ENCODE assay signal across 1 cellular context in the genomic region with DNA sequence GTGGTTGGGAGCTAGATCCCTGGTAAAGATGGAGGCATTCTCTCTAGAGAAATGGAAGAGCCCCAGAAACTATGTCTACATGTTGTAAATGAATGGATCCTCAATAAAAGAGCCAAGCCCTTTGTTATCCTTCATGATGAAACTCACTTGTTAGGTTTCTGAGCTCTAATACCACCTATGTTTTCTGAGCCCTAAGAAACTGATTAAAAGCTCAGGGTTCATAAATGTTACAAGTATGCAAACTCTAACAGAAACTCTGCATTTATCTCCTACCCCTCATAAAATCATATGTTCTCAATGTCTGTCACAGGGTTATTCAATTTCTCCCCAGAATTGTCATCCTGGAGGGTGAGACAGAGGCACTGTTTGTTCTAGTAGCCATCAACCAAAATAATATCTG.
TF ChIP-seq lines count a peak whose summit lies in the region.

No MANE protein-coding gene starts in this region.

TF ChIP-seq in HepG2, 621 proteins besides CTCF, POLR2A, EP300 and RAD21:
- TF ChIP-seq, protein P1, sequence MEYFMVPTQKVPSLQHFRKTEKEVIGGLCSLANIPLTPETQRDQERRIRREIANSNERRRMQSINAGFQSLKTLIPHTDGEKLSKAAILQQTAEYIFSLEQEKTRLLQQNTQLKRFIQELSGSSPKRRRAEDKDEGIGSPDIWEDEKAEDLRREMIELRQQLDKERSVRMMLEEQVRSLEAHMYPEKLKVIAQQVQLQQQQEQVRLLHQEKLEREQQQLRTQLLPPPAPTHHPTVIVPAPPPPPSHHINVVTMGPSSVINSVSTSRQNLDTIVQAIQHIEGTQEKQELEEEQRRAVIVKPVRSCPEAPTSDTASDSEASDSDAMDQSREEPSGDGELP (IDR thresholded peaks at IDR 0.05; ENCODE audit: borderline replicate concordance, low read depth) = no peak
- TF ChIP-seq, protein P2, sequence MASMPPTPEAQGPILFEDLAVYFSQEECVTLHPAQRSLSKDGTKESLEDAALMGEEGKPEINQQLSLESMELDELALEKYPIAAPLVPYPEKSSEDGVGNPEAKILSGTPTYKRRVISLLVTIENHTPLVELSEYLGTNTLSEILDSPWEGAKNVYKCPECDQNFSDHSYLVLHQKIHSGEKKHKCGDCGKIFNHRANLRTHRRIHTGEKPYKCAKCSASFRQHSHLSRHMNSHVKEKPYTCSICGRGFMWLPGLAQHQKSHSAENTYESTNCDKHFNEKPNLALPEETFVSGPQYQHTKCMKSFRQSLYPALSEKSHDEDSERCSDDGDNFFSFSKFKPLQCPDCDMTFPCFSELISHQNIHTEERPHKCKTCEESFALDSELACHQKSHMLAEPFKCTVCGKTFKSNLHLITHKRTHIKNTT (CRISPR knock-in tag; IDR thresholded peaks at IDR 0.05) = no peak
- TF ChIP-seq, protein P3, sequence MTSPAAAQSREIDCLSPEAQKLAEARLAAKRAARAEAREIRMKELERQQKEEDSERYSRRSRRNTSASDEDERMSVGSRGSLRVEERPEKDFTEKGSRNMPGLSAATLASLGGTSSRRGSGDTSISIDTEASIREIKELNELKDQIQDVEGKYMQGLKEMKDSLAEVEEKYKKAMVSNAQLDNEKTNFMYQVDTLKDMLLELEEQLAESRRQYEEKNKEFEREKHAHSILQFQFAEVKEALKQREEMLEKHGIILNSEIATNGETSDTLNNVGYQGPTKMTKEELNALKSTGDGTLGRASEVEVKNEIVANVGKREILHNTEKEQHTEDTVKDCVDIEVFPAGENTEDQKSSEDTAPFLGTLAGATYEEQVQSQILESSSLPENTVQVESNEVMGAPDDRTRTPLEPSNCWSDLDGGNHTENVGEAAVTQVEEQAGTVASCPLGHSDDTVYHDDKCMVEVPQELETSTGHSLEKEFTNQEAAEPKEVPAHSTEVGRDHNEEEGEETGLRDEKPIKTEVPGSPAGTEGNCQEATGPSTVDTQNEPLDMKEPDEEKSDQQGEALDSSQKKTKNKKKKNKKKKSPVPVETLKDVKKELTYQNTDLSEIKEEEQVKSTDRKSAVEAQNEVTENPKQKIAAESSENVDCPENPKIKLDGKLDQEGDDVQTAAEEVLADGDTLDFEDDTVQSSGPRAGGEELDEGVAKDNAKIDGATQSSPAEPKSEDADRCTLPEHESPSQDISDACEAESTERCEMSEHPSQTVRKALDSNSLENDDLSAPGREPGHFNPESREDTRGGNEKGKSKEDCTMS (CRISPR knock-in tag; conservative IDR thresholded peaks at IDR 0.05) = no peak
- no peak for TF ChIP-seq HIC2 (CRISPR knock-in tag; IDR thresholded peaks at IDR 0.05; ENCODE audit: low read depth)
- peak; percentile 72; the same call in 1 of the 2 replicates for TF ChIP-seq ZNF503 (CRISPR knock-in tag; IDR thresholded peaks at IDR 0.05)
- no peak for TF ChIP-seq RELA (CRISPR knock-in tag; IDR thresholded peaks at IDR 0.05)
- no peak for TF ChIP-seq SP4 (CRISPR knock-in tag; IDR thresholded peaks at IDR 0.05)
- no peak for TF ChIP-seq RFX1 (IDR thresholded peaks at IDR 0.05)
- no peak for TF ChIP-seq PHF5A (CRISPR knock-in tag; IDR thresholded peaks at IDR 0.05; ENCODE audit: low read depth, unreplicated experiment)
- peak; percentile 43; the same call in 1 of the 2 replicates for TF ChIP-seq CREB3 (CRISPR knock-in tag; IDR thresholded peaks at IDR 0.05)
- no peak for TF ChIP-seq ZC3H13 (CRISPR knock-in tag; IDR thresholded peaks at IDR 0.05)
- no peak for TF ChIP-seq ZSCAN12 (CRISPR knock-in tag; IDR thresholded peaks at IDR 0.05)
- TF ChIP-seq ZNF781 (CRISPR knock-in tag; IDR thresholded peaks at IDR 0.05; ENCODE audit: borderline replicate concordance, not compliant biosample characterization) = no peak
- TF ChIP-seq JUN (CRISPR knock-in tag; IDR thresholded peaks at IDR 0.05) = no peak
- TF ChIP-seq, protein P4, sequence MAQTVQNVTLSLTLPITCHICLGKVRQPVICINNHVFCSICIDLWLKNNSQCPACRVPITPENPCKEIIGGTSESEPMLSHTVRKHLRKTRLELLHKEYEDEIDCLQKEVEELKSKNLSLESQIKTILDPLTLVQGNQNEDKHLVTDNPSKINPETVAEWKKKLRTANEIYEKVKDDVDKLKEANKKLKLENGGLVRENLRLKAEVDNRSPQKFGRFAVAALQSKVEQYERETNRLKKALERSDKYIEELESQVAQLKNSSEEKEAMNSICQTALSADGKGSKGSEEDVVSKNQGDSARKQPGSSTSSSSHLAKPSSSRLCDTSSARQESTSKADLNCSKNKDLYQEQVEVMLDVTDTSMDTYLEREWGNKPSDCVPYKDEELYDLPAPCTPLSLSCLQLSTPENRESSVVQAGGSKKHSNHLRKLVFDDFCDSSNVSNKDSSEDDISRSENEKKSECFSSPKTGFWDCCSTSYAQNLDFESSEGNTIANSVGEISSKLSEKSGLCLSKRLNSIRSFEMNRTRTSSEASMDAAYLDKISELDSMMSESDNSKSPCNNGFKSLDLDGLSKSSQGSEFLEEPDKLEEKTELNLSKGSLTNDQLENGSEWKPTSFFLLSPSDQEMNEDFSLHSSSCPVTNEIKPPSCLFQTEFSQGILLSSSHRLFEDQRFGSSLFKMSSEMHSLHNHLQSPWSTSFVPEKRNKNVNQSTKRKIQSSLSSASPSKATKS (CRISPR knock-in tag; IDR thresholded peaks at IDR 0.05) = 0 out of 2 replicates have a peak, but pooled peaks have one; percentile 63
- TF ChIP-seq TAF1 (CRISPR knock-in tag; IDR thresholded peaks at IDR 0.05) = no peak
- no peak for TF ChIP-seq ZSCAN30 (CRISPR knock-in tag; IDR thresholded peaks at IDR 0.05)
- TF ChIP-seq PRDM15 (CRISPR knock-in tag; IDR thresholded peaks at IDR 0.05) = 0 out of 2 replicates have a peak, but pooled peaks have one; percentile 28
- TF ChIP-seq MED1 (CRISPR knock-in tag; IDR thresholded peaks at IDR 0.05) = 0 out of 2 replicates have a peak, but pooled peaks have one; percentile 33
- TF ChIP-seq XRCC5 (optimal IDR thresholded peaks at IDR 0.05; ENCODE audit: low read length) = no peak
- TF ChIP-seq, protein P5, sequence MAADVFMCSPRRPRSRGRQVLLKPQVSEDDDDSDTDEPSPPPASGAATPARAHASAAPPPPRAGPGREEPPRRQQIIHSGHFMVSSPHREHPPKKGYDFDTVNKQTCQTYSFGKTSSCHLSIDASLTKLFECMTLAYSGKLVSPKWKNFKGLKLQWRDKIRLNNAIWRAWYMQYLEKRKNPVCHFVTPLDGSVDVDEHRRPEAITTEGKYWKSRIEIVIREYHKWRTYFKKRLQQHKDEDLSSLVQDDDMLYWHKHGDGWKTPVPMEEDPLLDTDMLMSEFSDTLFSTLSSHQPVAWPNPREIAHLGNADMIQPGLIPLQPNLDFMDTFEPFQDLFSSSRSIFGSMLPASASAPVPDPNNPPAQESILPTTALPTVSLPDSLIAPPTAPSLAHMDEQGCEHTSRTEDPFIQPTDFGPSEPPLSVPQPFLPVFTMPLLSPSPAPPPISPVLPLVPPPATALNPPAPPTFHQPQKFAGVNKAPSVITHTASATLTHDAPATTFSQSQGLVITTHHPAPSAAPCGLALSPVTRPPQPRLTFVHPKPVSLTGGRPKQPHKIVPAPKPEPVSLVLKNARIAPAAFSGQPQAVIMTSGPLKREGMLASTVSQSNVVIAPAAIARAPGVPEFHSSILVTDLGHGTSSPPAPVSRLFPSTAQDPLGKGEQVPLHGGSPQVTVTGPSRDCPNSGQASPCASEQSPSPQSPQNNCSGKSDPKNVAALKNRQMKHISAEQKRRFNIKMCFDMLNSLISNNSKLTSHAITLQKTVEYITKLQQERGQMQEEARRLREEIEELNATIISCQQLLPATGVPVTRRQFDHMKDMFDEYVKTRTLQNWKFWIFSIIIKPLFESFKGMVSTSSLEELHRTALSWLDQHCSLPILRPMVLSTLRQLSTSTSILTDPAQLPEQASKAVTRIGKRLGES (CRISPR knock-in tag; IDR thresholded peaks at IDR 0.05; ENCODE audit: borderline replicate concordance) = 0 out of 2 replicates have a peak, but pooled peaks have one; percentile 38
- 0 out of 2 replicates have a peak, but pooled peaks have one; percentile 45 for TF ChIP-seq ZNF256 (CRISPR knock-in tag; conservative IDR thresholded peaks at IDR 0.05)
- TF ChIP-seq ZFP36L1 (CRISPR knock-in tag; IDR thresholded peaks at IDR 0.05) = no peak
- no peak for TF ChIP-seq ZNF329 (CRISPR knock-in tag; IDR thresholded peaks at IDR 0.05; ENCODE audit: low read depth)
TF ChIP-seq in HepG2: peak in this region for 7.
